In the genomic region with DNA sequence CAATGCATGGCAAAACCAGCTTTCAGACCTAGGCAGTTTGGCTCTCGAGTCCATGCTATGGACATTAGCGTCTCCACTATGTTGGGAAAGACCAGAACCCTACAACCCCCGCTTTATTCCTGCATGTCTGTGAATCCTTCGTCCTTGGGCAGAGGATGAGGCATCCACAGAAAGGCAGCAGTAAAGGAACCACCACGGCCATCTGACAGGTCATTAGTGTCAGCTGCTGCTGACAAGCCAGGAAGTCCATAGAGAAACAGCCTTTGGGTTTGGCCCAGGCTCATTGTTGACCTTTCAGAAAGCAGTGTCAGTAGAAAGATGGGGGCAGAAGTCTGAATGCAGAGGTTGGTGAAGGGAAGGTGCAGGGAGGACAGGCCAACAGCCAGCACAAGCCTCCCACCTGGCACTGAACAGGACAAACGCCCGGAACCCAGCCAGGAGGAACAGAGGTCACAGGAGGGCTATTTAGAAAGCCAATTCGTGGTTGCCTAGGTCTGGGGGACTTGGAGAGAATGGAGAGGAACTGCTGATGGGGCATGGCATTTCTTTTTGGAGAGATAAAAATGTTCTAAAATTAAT, we compare ENCODE assay signal across 1 cellular context.
TF ChIP-seq lines count a peak whose summit lies in the region.

No MANE protein-coding gene starts in this region.

TF ChIP-seq in HepG2, 621 proteins besides CTCF, POLR2A, EP300 and RAD21 (continued from another document):
- TF ChIP-seq MTA1 (CRISPR knock-in tag; IDR thresholded peaks at IDR 0.05; ENCODE audit: borderline replicate concordance) (no peak), KAT8 (CRISPR knock-in tag; IDR thresholded peaks at IDR 0.05) (no peak), TOPORS (CRISPR knock-in tag; IDR thresholded peaks at IDR 0.05) (no peak), POLR2AphosphoS5 (IDR thresholded peaks at IDR 0.05; ENCODE audit: low read depth, low read length) (no peak), ZNF333 (CRISPR knock-in tag; IDR thresholded peaks at IDR 0.05; ENCODE audit: borderline replicate concordance) (no peak), EHMT2 (IDR thresholded peaks at IDR 0.05; ENCODE audit: borderline replicate concordance, low read depth, low read length) (no peak), ZNF761 (CRISPR knock-in tag; conservative IDR thresholded peaks at IDR 0.05) (no peak), ZNF513 (CRISPR knock-in tag; conservative IDR thresholded peaks at IDR 0.05) (no peak), ZNF496 (CRISPR knock-in tag; IDR thresholded peaks at IDR 0.05; ENCODE audit: insufficient replicate concordance) (no peak), NFATC3 (CRISPR knock-in tag; IDR thresholded peaks at IDR 0.05) (no peak)
- TF ChIP-seq, protein P1, sequence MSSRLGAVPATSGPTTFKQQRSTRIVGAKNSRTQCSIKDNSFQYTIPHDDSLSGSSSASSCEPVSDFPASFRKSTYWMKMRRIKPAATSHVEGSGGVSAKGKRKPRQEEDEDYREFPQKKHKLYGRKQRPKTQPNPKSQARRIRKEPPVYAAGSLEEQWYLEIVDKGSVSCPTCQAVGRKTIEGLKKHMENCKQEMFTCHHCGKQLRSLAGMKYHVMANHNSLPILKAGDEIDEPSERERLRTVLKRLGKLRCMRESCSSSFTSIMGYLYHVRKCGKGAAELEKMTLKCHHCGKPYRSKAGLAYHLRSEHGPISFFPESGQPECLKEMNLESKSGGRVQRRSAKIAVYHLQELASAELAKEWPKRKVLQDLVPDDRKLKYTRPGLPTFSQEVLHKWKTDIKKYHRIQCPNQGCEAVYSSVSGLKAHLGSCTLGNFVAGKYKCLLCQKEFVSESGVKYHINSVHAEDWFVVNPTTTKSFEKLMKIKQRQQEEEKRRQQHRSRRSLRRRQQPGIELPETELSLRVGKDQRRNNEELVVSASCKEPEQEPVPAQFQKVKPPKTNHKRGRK (CRISPR knock-in tag; IDR thresholded peaks at IDR 0.05): no peak
- TF ChIP-seq, protein P2, sequence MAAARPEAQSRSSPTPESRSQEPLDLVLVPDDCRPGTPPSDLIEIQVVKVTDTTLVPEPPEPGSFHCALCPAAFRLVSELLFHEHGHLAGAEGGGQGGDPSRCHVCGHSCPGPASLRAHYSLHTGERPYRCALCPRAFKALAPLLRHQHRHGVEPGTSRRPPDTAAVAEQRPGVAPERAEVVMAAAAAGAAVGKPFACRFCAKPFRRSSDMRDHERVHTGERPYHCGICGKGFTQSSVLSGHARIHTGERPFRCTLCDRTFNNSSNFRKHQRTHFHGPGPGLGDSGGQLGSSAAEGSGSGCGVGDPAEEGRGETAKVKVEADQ (CRISPR knock-in tag; IDR thresholded peaks at IDR 0.05; ENCODE audit: borderline replicate concordance): no peak
- TF ChIP-seq, protein P3, sequence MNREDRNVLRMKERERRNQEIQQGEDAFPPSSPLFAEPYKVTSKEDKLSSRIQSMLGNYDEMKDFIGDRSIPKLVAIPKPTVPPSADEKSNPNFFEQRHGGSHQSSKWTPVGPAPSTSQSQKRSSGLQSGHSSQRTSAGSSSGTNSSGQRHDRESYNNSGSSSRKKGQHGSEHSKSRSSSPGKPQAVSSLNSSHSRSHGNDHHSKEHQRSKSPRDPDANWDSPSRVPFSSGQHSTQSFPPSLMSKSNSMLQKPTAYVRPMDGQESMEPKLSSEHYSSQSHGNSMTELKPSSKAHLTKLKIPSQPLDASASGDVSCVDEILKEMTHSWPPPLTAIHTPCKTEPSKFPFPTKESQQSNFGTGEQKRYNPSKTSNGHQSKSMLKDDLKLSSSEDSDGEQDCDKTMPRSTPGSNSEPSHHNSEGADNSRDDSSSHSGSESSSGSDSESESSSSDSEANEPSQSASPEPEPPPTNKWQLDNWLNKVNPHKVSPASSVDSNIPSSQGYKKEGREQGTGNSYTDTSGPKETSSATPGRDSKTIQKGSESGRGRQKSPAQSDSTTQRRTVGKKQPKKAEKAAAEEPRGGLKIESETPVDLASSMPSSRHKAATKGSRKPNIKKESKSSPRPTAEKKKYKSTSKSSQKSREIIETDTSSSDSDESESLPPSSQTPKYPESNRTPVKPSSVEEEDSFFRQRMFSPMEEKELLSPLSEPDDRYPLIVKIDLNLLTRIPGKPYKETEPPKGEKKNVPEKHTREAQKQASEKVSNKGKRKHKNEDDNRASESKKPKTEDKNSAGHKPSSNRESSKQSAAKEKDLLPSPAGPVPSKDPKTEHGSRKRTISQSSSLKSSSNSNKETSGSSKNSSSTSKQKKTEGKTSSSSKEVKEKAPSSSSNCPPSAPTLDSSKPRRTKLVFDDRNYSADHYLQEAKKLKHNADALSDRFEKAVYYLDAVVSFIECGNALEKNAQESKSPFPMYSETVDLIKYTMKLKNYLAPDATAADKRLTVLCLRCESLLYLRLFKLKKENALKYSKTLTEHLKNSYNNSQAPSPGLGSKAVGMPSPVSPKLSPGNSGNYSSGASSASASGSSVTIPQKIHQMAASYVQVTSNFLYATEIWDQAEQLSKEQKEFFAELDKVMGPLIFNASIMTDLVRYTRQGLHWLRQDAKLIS (CRISPR knock-in tag; IDR thresholded peaks at IDR 0.05): no peak
